8 cellular contexts compared by ENCODE assay signal in the genomic region with DNA sequence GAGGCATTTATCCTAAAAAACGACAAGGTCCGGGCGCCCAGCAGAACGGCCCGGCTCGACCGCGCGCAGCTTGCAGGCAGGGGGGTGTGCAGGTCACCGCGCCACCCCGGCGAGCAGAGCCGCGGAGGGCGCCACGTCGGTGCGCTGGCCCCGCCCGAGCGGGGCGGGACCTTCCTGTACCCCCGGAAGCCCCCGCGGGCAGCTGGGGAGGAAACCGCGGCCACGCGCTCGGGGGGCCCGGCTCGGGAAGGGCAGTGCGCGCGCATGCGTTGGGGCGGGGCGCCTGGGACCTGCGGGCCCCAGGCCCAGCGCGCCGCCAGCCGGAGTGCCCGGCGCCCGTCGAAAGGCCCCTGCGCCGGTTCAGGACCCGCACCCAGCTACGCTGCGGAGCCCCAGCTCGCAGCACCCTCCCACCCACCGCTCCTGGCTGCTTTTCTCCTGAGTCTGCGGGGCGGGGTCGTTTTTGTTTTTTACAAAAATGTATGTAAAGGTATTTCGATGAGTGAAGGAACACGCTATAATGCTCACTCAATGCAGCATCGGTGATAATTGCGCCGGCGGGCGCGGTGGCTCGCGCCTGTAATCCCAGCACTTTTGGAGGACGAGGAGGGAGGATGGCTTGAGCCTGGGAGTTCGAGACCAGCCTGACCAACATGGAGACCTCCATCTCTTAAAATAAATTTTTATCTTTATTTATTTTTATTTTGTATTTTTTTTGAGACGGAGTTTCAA. TPM values are rescaled to one million over a fixed set of nuclear protein-coding genes. Genes with fewer than 3 reads are reported as not detected.
A peak's percentile ranks its signal among the peaks of the same experiment; 100 is the strongest.
DNase-seq lines count a peak whose midpoint lies in the region; ATAC-seq and TF ChIP-seq lines count a peak whose summit lies in the region.

No MANE protein-coding gene starts in this region.

- H3K36me3 Mint-ChIP-seq in activated CD4-positive, alpha-beta memory T cell treated with anti-CD3 and anti-CD28 coated beads for 36 hours: no peaks in the 10 kb centered on the region
- H3K36me3 Mint-ChIP-seq in effector memory CD8-positive, alpha-beta T cell (ENCODE audit: insufficient read depth): peaks cover 7% of the 10 kb centered on the region

- H3K9me3 Mint-ChIP-seq in activated CD4-positive, alpha-beta memory T cell treated with anti-CD3 and anti-CD28 coated beads for 36 hours: no peaks in the 10 kb centered on the region
- no peaks in the 10 kb centered on the region for H3K9me3 Mint-ChIP-seq in effector memory CD8-positive, alpha-beta T cell

- no peaks in the 10 kb centered on the region for H3K9me3 ChIP-seq in mucosa of descending colon

- CTCF ChIA-PET in activated CD4-positive, alpha-beta memory T cell treated with anti-CD3 and anti-CD28 coated beads for 36 hours (lab: Charles Lee): interaction anchor here (0.5 to 0.8 kb wide), 3 partner anchors 12 to 20 kb away, joined by 3 to 4 read pairs (median 3); no protein-coding TSS in a partner anchor

- no peaks in the 10 kb centered on the region for H3K27me3 Mint-ChIP-seq in activated CD4-positive, alpha-beta memory T cell treated with anti-CD3 and anti-CD28 coated beads for 36 hours
- no peaks in the 10 kb centered on the region for H3K27me3 Mint-ChIP-seq in effector memory CD8-positive, alpha-beta T cell

- H3K4me3 ChIP-seq in mucosa of descending colon: no peak overlapping the region

- H3K4me3 Mint-ChIP-seq in activated CD4-positive, alpha-beta memory T cell treated with anti-CD3 and anti-CD28 coated beads for 36 hours: peak overlapping the region; percentile 64
- H3K4me3 Mint-ChIP-seq in effector memory CD8-positive, alpha-beta T cell: peak overlapping the region; percentile 68 to 75

- intact Hi-C loops in activated CD4-positive, alpha-beta memory T cell treated with anti-CD3 and anti-CD28 coated beads for 36 hours (cut with micrococcal nuclease): no loop called here
- intact Hi-C loops in mucosa of descending colon (cut with DNase I, micrococcal nuclease): no loop called here

- no peak for TF ChIP-seq CTCF in mucosa of descending colon (IDR thresholded peaks at IDR 0.05)

- H3K4me1 ChIP-seq in mucosa of descending colon (ENCODE audit: low read depth): peaks cover 5% of the 10 kb centered on the region

- peak; percentile 89 for DNase-seq in activated CD4-positive, alpha-beta memory T cell treated with anti-CD3 and anti-CD28 coated beads for 36 hours
- peak; percentile 83 to 88 (median 86) for DNase-seq in effector memory CD8-positive, alpha-beta T cell
- DNase-seq in mucosa of descending colon (peak; percentile 80 to 91 (median 87)), NCI-H345 treated with DMSO at 0.1 percent for 48 hours (lab: John Stamatoyannopoulos, UW; ENCODE audit: unreplicated experiment) (no peak), NCI-H2081 treated with DMSO at 0.1 percent for 48 hours (lab: John Stamatoyannopoulos, UW) (no peak)
- peak; percentile 88 for DNase-seq in stimulated activated CD8-positive, alpha-beta memory T cell treated with anti-CD3 and anti-CD28 coated beads, Interleukin-4, amount 100 ng/mL, for 24 hours (ENCODE audit: low read depth)

- ATAC-seq in GM18868 (IDR thresholded peaks at IDR 0.05; ENCODE audit: unreplicated experiment): peak; percentile 77
- ATAC-seq in HG03280 (IDR thresholded peaks at IDR 0.05; ENCODE audit: unreplicated experiment): peak; percentile 84
- peak; percentile 97 for ATAC-seq in effector memory CD8-positive, alpha-beta T cell (replicated peaks)
- ATAC-seq in mucosa of descending colon: peak; percentile 94

- H3K27ac Mint-ChIP-seq in activated CD4-positive, alpha-beta memory T cell treated with anti-CD3 and anti-CD28 coated beads for 36 hours: peak overlapping the region; percentile 20
- H3K27ac Mint-ChIP-seq in effector memory CD8-positive, alpha-beta T cell: peak overlapping the region; percentile 73 to 74

- H3K36me3 ChIP-seq in mucosa of descending colon (ENCODE audit: low read depth): no peaks in the 10 kb centered on the region

- POLR2A ChIA-PET in activated CD4-positive, alpha-beta memory T cell treated with anti-CD3 and anti-CD28 coated beads for 36 hours (lab: Charles Lee): no interaction called here

- H3K4me1 Mint-ChIP-seq in activated CD4-positive, alpha-beta memory T cell treated with anti-CD3 and anti-CD28 coated beads for 36 hours (ENCODE audit: low read depth): peaks cover 9% of the 10 kb centered on the region
- H3K4me1 Mint-ChIP-seq in effector memory CD8-positive, alpha-beta T cell (ENCODE audit: low read depth in 2 of 2): peaks cover 0 to 4% of the 10 kb centered on the region in 2 donors

RNA-seq across cellular contexts. Expression of a gene that starts 47.7 kb away (rescaled TPM):
- 1 to 10 TPM; 3.8 to 4.2 TPM for total RNA-seq in activated CD4-positive, alpha-beta memory T cell treated with anti-CD3 and anti-CD28 coated beads for 36 hours
- 1 to 10 TPM in 1 of 3 donors, under 1 TPM in 2; 0.29 to 1.8 (median 0.31) TPM for total RNA-seq in mucosa of descending colon

Comparison
In these comparisons a context has a peak if more than half of its experiments do, and no peak if none do; other contexts are left out.
1. DNase-seq: peak in activated CD4-positive, alpha-beta memory T cell treated with anti-CD3 and anti-CD28 coated beads for 36 hours (single experiment), effector memory CD8-positive, alpha-beta T cell (3 of 3), mucosa of descending colon (3 of 3) and stimulated activated CD8-positive, alpha-beta memory T cell treated with anti-CD3 and anti-CD28 coated beads, Interleukin-4, amount 100 ng/mL, for 24 hours (single experiment); none in NCI-H345 treated with DMSO at 0.1 percent for 48 hours (single experiment) and NCI-H2081 treated with DMSO at 0.1 percent for 48 hours (single experiment).
2. Peak in every context shown above with its lines, with median percentiles within 50 percentile points of each other: ATAC-seq.